ENCODE assay signal across 16 cellular contexts in genomic region chr15:98953950-98954349, GRCh38. TPM values are rescaled to one million over a fixed set of nuclear protein-coding genes. Genes with fewer than 3 reads are reported as not detected.
A peak's percentile ranks its signal among the peaks of the same experiment; 100 is the strongest.
DNase-seq lines count a peak whose midpoint lies in the region; ATAC-seq, FAIRE-seq and TF ChIP-seq lines count a peak whose summit lies in the region.
"Had no signal": no experiment of that assay in that cellular context is flagged by ENCODE, and none has a peak within 500 bp of the region (broad histone marks: within the 10 kb centered on the region; RNA-seq: fewer than 3 reads in every experiment).

No MANE protein-coding gene starts in this region.

- FAIRE-seq in kidney (lab: Jason Lieb, UNC): no peak

- 87 to 89% methylated on average over 5 to 16 of the region's 16 CpGs for WGBS in body of pancreas, 2 donors

- intact Hi-C loops in body of pancreas (cut with DNase I) (no loop called here), kidney (cut with DNase I) (no loop called here)

- peak overlapping the region in 3 of 11 experiments; percentile 9 to 43 (median 17); a peak in 2 of 22 replicates for H3K9ac ChIP-seq in BLaER1 treated with 17β-estradiol and CSF1 and Interleukin-3, amounts not matched to agents 10 nM and 100 nM
- H3K9ac ChIP-seq in kidney (ENCODE audit: low read length in 2 of 2): peak overlapping the region in 1 of 2 donors; percentile 38
- no peak overlapping the region for H3K9ac ChIP-seq in rectal smooth muscle tissue (ENCODE audit: low read length)

- H3K9me3 ChIP-seq in BLaER1 treated with 17β-estradiol and CSF1 and Interleukin-3, amounts not matched to agents 10 nM and 100 nM (replicated peaks in 1 of 11): peaks cover 0 to 4% (median 2%) of the 10 kb centered on the region in 11 experiments; a peak in 10 of 22 replicates
- H3K9me3 ChIP-seq in body of pancreas (no peaks in the 10 kb centered on the region), kidney (ENCODE audit: control insufficient read depth in 1 of 2, low read length in 2 of 2) (no peaks in the 10 kb centered on the region)

- peaks cover 42 to 68% (median 65%) of the 10 kb centered on the region in 10 experiments for H3K4me1 ChIP-seq in BLaER1 treated with 17β-estradiol and CSF1 and Interleukin-3, amounts not matched to agents 10 nM and 100 nM
- H3K4me1 ChIP-seq in body of pancreas (peaks cover 53% of the 10 kb centered on the region), kidney (ENCODE audit: control insufficient read depth in 1 of 2, insufficient read depth in 1 of 2, low read depth in 1 of 2, low read length in 2 of 2) (peaks cover 15 to 22% of the 10 kb centered on the region in 2 donors), rectal smooth muscle tissue (ENCODE audit: control insufficient read depth, insufficient read depth, low read length) (peaks cover 35% of the 10 kb centered on the region)

- DNase-seq in body of pancreas (no peak), kidney (no peak), NCI-H345 treated with DMSO at 0.1 percent for 48 hours (lab: John Stamatoyannopoulos, UW; ENCODE audit: unreplicated experiment) (no peak)
- no peak for DNase-seq in central memory CD4-positive, alpha-beta T cell
- DNase-seq: activated CD4-positive, alpha-beta memory T cell treated with anti-CD3 and anti-CD28 coated beads for 36 hours; cortex of kidney; KBM-7; NCI-H2107 had no signal

- TF ChIP-seq CTCF in body of pancreas (IDR thresholded peaks at IDR 0.05) (no peak), kidney (IDR thresholded peaks at IDR 0.05; ENCODE audit: borderline replicate concordance, extremely low read depth, insufficient read depth) (no peak)

- TF ChIP-seq POLR2A in body of pancreas (IDR thresholded peaks at IDR 0.05): no peak

- peak overlapping the region in 10 of 11 experiments; percentile 10 to 77 (median 65); a peak in 17 of 22 replicates for H3K4me2 ChIP-seq in BLaER1 treated with 17β-estradiol and CSF1 and Interleukin-3, amounts not matched to agents 10 nM and 100 nM

- no peak overlapping the region for H3K4me3 ChIP-seq in BLaER1 treated with 17β-estradiol and CSF1 and Interleukin-3, amounts not matched to agents 10 nM and 100 nM
- H3K4me3 ChIP-seq in body of pancreas (no peak overlapping the region), kidney (ENCODE audit: low read length in 2 of 2) (no peak overlapping the region), rectal smooth muscle tissue (ENCODE audit: low read length) (no peak overlapping the region)

- peaks cover 15 to 70% (median 55%) of the 10 kb centered on the region in 11 experiments; a peak in 18 of 22 replicates for H4K20me1 ChIP-seq in BLaER1 treated with 17β-estradiol and CSF1 and Interleukin-3, amounts not matched to agents 10 nM and 100 nM

- peak overlapping the region in 4 of 11 experiments; percentile 18 to 77 (median 42); a peak in 5 of 22 replicates for H3K27ac ChIP-seq in BLaER1 treated with 17β-estradiol and CSF1 and Interleukin-3, amounts not matched to agents 10 nM and 100 nM
- peak overlapping the region; percentile 47 to 83 (median 82) for H3K27ac ChIP-seq in body of pancreas
- H3K27ac ChIP-seq in kidney (ENCODE audit: low read depth in 2 of 2, low read length in 2 of 2): peak overlapping the region; percentile 64 to 80
- H3K27ac ChIP-seq in rectal smooth muscle tissue (ENCODE audit: low read depth, low read length): peak overlapping the region; percentile 93

- H3K36me3 ChIP-seq in BLaER1 treated with 17β-estradiol and CSF1 and Interleukin-3, amounts not matched to agents 10 nM and 100 nM: peaks cover 96 to 100% (median 99%) of the 10 kb centered on the region in 11 experiments
- H3K36me3 ChIP-seq in body of pancreas (replicated peaks in 1 of 2; ENCODE audit: insufficient read depth in 1 of 2, low read depth in 2 of 2): peaks cover 0 to 20% of the 10 kb centered on the region in 2 donors
- peaks cover 11 to 52% of the 10 kb centered on the region in 2 donors for H3K36me3 ChIP-seq in kidney (ENCODE audit: control insufficient read depth in 1 of 2, insufficient read depth in 2 of 2, low read length in 2 of 2)
- H3K36me3 ChIP-seq in rectal smooth muscle tissue (ENCODE audit: control insufficient read depth, insufficient read depth, low read length): peaks cover 6% of the 10 kb centered on the region

- ATAC-seq in body of pancreas (no peak), HG03520 (IDR thresholded peaks at IDR 0.05; ENCODE audit: unreplicated experiment) (no peak), GM19328 (IDR thresholded peaks at IDR 0.05; ENCODE audit: unreplicated experiment) (no peak)

- no peaks in the 10 kb centered on the region; a peak in 1 of 22 replicates for H3K27me3 ChIP-seq in BLaER1 treated with 17β-estradiol and CSF1 and Interleukin-3, amounts not matched to agents 10 nM and 100 nM
- no peaks in the 10 kb centered on the region for H3K27me3 ChIP-seq in body of pancreas
- H3K27me3 ChIP-seq in rectal smooth muscle tissue (ENCODE audit: control insufficient read depth, insufficient read depth, low read length): no peaks in the 10 kb centered on the region

RNA-seq across cellular contexts. Expression of gene PGPEP1L, which starts 53.6 kb away (rescaled TPM):
- total RNA-seq in body of pancreas (not detected), kidney (1.1 TPM)
- 1.1 TPM for polyA plus RNA-seq in kidney (ENCODE audit: insufficient read depth, low read depth, low replicate concordance)
- total RNA-seq: A673; activated CD4-positive, alpha-beta memory T cell treated with anti-CD3 and anti-CD28 coated beads for 36 hours; glomerular endothelial cell; left lobe of liver; pulmonary artery endothelial cell had no signal
